In genomic region chr17:55575058-55575606, GRCh38 we compare ENCODE assay signal across 20 cellular contexts.
DNase-seq lines count a peak whose midpoint lies in the region; ATAC-seq, FAIRE-seq and TF ChIP-seq lines count a peak whose summit lies in the region.
"Had no signal": no experiment of that assay in that cellular context is flagged by ENCODE, and none has a peak within 500 bp of the region (broad histone marks: within the 10 kb centered on the region; RNA-seq: fewer than 3 reads in every experiment).

No MANE protein-coding gene starts in this region.

- H3K27ac Mint-ChIP-seq in astrocyte (ENCODE audit: unreplicated experiment): no peak overlapping the region

- no peak overlapping the region for H3K4me2 ChIP-seq in astrocyte (ENCODE audit: low read length)
- no peak overlapping the region for H3K4me2 ChIP-seq in HepG2 (ENCODE audit: low read depth, low read length)

- H3K79me2 ChIP-seq in astrocyte (ENCODE audit: insufficient read depth, low read length) (no peaks in the 10 kb centered on the region), HepG2 (ENCODE audit: insufficient read depth, low read length) (no peaks in the 10 kb centered on the region)

- H3K9ac ChIP-seq in astrocyte (ENCODE audit: low read length) (no peak overlapping the region), HepG2 (ENCODE audit: insufficient read depth, low read depth, low read length) (no peak overlapping the region)
- H3K9ac ChIP-seq: SK-N-SH had no signal

- TF ChIP-seq POLR2A in HepG2 (IDR thresholded peaks at IDR 0.05; ENCODE audit: insufficient read depth in 1 of 2, low read depth in 2 of 2, low read length in 2 of 2) (no peak), stomach (IDR thresholded peaks at IDR 0.05) (no peak), spleen (IDR thresholded peaks at IDR 0.05) (no peak)

- H3K4me1 Mint-ChIP-seq in astrocyte (ENCODE audit: low read depth, unreplicated experiment): no peaks in the 10 kb centered on the region

- WGBS in HepG2 (ENCODE audit: low lambda C conversion rate): 54% methylated on average over 4 of the region's 4 CpGs
- WGBS in stomach, 5 donors: 78 to 93% (median 89%) methylated on average over 4 of the region's 4 CpGs
- 86 to 96% (median 94%) methylated on average over 4 of the region's 4 CpGs for WGBS in spleen, 5 donors

- TF ChIP-seq EP300 in HepG2 (IDR thresholded peaks at IDR 0.05; ENCODE audit: low read depth in 2 of 2, low read length in 2 of 2) (no peak), HepG2 (CRISPR knock-in tag; IDR thresholded peaks at IDR 0.05; ENCODE audit: borderline replicate concordance) (no peak), stomach (IDR thresholded peaks at IDR 0.05) (no peak)

- H3K27me3 Mint-ChIP-seq in astrocyte (ENCODE audit: low read depth, unreplicated experiment): no peaks in the 10 kb centered on the region

- POLR2A ChIA-PET in HepG2 (lab: Yijun Ruan, JAX): no interaction called here

- H4K20me1 ChIP-seq in astrocyte (ENCODE audit: insufficient read depth, low read length) (no peaks in the 10 kb centered on the region), HepG2 (ENCODE audit: insufficient read depth, low read length) (no peaks in the 10 kb centered on the region)

- H3K9me3 Mint-ChIP-seq in astrocyte (ENCODE audit: unreplicated experiment): no peaks in the 10 kb centered on the region

- H3K36me3 ChIP-seq in astrocyte (ENCODE audit: insufficient read depth, low read length) (no peaks in the 10 kb centered on the region), HepG2 (replicated peaks in 1 of 2; ENCODE audit: control insufficient read depth in 1 of 2, insufficient read depth in 2 of 2, low read length in 2 of 2) (no peaks in the 10 kb centered on the region), stomach (no peaks in the 10 kb centered on the region), spleen (no peaks in the 10 kb centered on the region)
- H3K36me3 ChIP-seq: HAP-1 had no signal

- ATAC-seq in HepG2: no peak

- TF ChIP-seq CTCF in astrocyte (IDR thresholded peaks at IDR 0.05; ENCODE audit: insufficient read depth, low read depth, low read length) (no peak), HepG2 (CRISPR knock-in tag; IDR thresholded peaks at IDR 0.05) (no peak), stomach (IDR thresholded peaks at IDR 0.05) (no peak), spleen (IDR thresholded peaks at IDR 0.05 in 8 of 11, conservative IDR thresholded peaks at IDR 0.05 in 3 of 11) (no peak), foreskin fibroblast (IDR thresholded peaks at IDR 0.05; ENCODE audit: low read depth, low read length) (no peak)

- DNase-seq in CD1c-positive myeloid dendritic cell (ENCODE audit: extremely low spot score): peak; percentile 46
- DNase-seq in astrocyte (ENCODE audit: low read depth): no peak
- DNase-seq in HepG2 (ENCODE audit: low spot score): no peak
- no peak for DNase-seq in stomach
- no peak for DNase-seq in spleen
- DNase-seq in cortex of kidney (lab: John Stamatoyannopoulos, UW): no peak
- no peak for DNase-seq in RCC 7860 (ENCODE audit: low spot score)
- no peak for DNase-seq in foreskin fibroblast
- DNase-seq: DMS 273 treated with DMSO at 0.1 percent for 48 hours, DND-41, KBM-7, NCI-H1105, NCI-H2081, NCI-H446 treated with DMSO at 0.1 percent for 48 hours, NCI-H748 treated with DMSO at 0.1 percent for 48 hours, OCI-M1, SHP77, SK-N-SH had no signal

- H3K4me3 ChIP-seq in astrocyte (ENCODE audit: insufficient read depth, low read depth, low read length) (no peak overlapping the region), HepG2 (replicated peaks in 1 of 3; ENCODE audit: insufficient read depth in 1 of 3, low read depth in 2 of 3, low read length in 3 of 3) (no peak overlapping the region), stomach (no peak overlapping the region), spleen (no peak overlapping the region), foreskin fibroblast (ENCODE audit: low read depth in 1 of 2, low read length in 2 of 2) (no peak overlapping the region)
- H3K4me3 ChIP-seq: HAP-1 had no signal

- no peak for TF ChIP-seq RAD21 in HepG2 (CRISPR knock-in tag; IDR thresholded peaks at IDR 0.05)

- H3K4me1 ChIP-seq in astrocyte (ENCODE audit: insufficient read depth, low read length) (peaks cover 20% of the 10 kb centered on the region), HepG2 (ENCODE audit: insufficient read depth, low read length) (peaks cover 20% of the 10 kb centered on the region; the same call in 1 of the 2 replicates), stomach (peaks cover 8 to 24% (median 11%) of the 10 kb centered on the region in 4 donors), spleen (peaks cover 0 to 24% (median 18%) of the 10 kb centered on the region in 6 donors)
- H3K4me1 ChIP-seq: HAP-1 had no signal

- in situ Hi-C loops in HepG2 (cut with HindIII; ENCODE audit: extremely low pct_ligation_motif_present, low pct_unique_long_range_greater_than_20kb): no loop called here

- no peaks in the 10 kb centered on the region for H3K36me3 Mint-ChIP-seq in astrocyte (ENCODE audit: low read depth, unreplicated experiment)

- BruUV-seq in HepG2 (replicated peaks; lab: Mats Ljungman, UMichigan): no TSS peak

- H3K4me3 Mint-ChIP-seq in astrocyte (ENCODE audit: unreplicated experiment): no peak overlapping the region

- no peak for FAIRE-seq in astrocyte (lab: Jason Lieb, UNC)
- FAIRE-seq in HepG2 (lab: Jason Lieb, UNC): no peak
- no peak for FAIRE-seq in RCC 7860 (lab: Jason Lieb, UNC)

- H3K27me3 ChIP-seq in astrocyte (ENCODE audit: insufficient read depth, low read length) (no peaks in the 10 kb centered on the region), HepG2 (ENCODE audit: control insufficient read depth in 1 of 2, insufficient read depth in 2 of 2, low read length in 2 of 2) (peaks cover 5 to 14% of the 10 kb centered on the region in 2 experiments; a peak in 4 of 5 replicates), stomach (peaks cover 0 to 2% (median 0%) of the 10 kb centered on the region in 3 donors), spleen (replicated peaks in 1 of 7) (no peaks in the 10 kb centered on the region)

- H3K27ac ChIP-seq in astrocyte (ENCODE audit: low read depth, low read length) (peak overlapping the region; percentile 76), HepG2 (ENCODE audit: extremely low read length, insufficient read depth, low read length) (no peak overlapping the region), stomach (peak overlapping the region in 3 of 5 donors; percentile 79 to 89 (median 81)), spleen (peak overlapping the region in 2 of 8 donors; percentile 83 to 84)
- H3K27ac ChIP-seq: C4-2B had no signal

- H2AFZ ChIP-seq in astrocyte (ENCODE audit: low read depth, low read length): peak overlapping the region; percentile 65
- no peak overlapping the region for H2AFZ ChIP-seq in HepG2 (ENCODE audit: low read length)

- H3K9me3 ChIP-seq in astrocyte (ENCODE audit: insufficient read depth, low read depth, low read length): no peaks in the 10 kb centered on the region
- H3K9me3 ChIP-seq in HepG2 (ENCODE audit: low read length): no peaks in the 10 kb centered on the region
- H3K9me3 ChIP-seq in stomach: no peaks in the 10 kb centered on the region
- H3K9me3 ChIP-seq in spleen: no peaks in the 10 kb centered on the region
- H3K9me3 ChIP-seq: HAP-1, SK-N-SH had no signal

- intact Hi-C loops in HepG2 (cut with micrococcal nuclease; ENCODE audit: unreplicated experiment): no loop called here
- intact Hi-C loops in stomach (cut with DNase I; ENCODE audit: low total_unique reads): no loop called here
- intact Hi-C loops in spleen (cut with DNase I; ENCODE audit: low total_unique reads): no loop called here

- CTCF ChIA-PET in HepG2 (lab: Yijun Ruan, JAX; ENCODE audit: low intra/inter-chr PET ratio, low total read pairs): no interaction called here

TF ChIP-seq in HepG2, 621 proteins besides CTCF, POLR2A, EP300 and RAD21:
- TF ChIP-seq ZNF275 (CRISPR knock-in tag; IDR thresholded peaks at IDR 0.05; ENCODE audit: borderline replicate concordance) (no peak), MAFF (IDR thresholded peaks at IDR 0.05; ENCODE audit: low read depth, low read length) (peak; percentile 52; the same call in 1 of the 2 replicates), MAFK (conservative IDR thresholded peaks at IDR 0.05 in 1 of 2, IDR thresholded peaks at IDR 0.05 in 1 of 2; ENCODE audit: low read length in 2 of 2) (peak; percentile 45 to 68; a peak in 2 of 4 replicates)
